8 cellular contexts compared by ENCODE assay signal in genomic region chr2:221460136-221460535, GRCh38.
"Had no signal": no experiment of that assay in that cellular context is flagged by ENCODE, and none has a peak within 500 bp of the region (broad histone marks: within the 10 kb centered on the region; RNA-seq: fewer than 3 reads in every experiment).

No MANE protein-coding gene starts in this region.

- H3K9me3 ChIP-seq: HAP-1 had no signal

- ATAC-seq: GM23338, HCT116 had no signal

- H3K27ac ChIP-seq: HL-60 had no signal

- H3K9me3 Mint-ChIP-seq: GM23338, HFFc6, IgD-negative memory B cell had no signal

- H3K36me3 ChIP-seq: HAP-1 had no signal

- DNase-seq: H7, HFFc6, KG1 had no signal

- H3K27ac Mint-ChIP-seq: GM23338, HFFc6, IgD-negative memory B cell had no signal

- H3K4me3 ChIP-seq: GM23338, HAP-1 had no signal

- H2AFZ ChIP-seq: GM23338 had no signal

- H3K4me3 Mint-ChIP-seq: GM23338, HFFc6, IgD-negative memory B cell had no signal

- H3K4me2 ChIP-seq: GM23338 had no signal
